In the genomic region with DNA sequence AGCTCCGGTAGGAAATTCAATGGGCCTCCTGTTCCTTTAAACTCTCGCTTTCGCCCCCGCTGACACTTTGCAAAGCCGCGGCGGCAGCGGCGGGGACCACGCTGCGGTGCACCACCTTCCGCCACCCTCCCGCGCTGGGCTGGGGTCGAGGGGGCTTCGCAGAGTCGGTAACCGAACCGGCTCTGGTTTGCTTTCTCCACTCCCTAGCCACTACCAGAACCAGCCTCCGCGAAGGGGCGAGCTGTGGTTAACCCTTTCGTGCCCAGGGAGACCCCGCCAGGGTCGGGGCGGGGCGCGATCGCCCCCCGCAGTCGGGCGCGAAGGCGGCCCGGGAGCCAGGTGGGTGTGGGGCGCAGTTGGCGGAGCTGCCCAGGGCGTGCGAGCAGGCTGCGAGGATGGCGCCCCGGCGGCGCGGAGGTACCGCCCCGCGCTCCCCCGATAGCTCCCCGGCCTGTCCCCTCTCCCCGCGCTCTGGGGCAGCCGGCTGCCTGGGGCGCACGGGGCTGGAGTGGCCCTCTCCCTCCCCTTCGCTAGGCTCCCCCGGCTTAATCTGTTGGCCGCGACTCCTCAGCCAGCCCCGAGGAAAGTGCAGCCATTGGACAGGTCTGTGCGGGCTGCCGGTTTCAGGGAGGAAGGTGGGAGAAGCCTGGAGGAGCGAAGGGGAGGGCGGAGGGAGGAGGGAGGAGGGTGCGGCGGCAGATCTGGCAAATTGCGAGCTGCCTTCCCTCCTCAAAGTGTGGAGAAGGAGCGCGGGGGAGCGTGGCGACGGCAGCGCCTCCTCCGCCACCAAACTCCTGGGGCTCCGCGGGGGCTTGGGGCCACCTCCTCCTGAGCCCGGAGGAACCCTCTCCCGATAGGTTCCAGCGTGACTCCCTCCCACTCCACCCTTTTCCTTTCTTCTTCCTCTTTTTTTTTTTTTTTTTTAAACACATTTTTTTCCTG, we compare ENCODE assay signal across 8 cellular contexts. TPM values are rescaled to one million over a fixed set of nuclear protein-coding genes. Genes with fewer than 3 reads are reported as not detected.
DNase-seq lines count a peak whose midpoint lies in the region; ATAC-seq and TF ChIP-seq lines count a peak whose summit lies in the region.

No MANE protein-coding gene starts in this region.

- no peaks in the 10 kb centered on the region for H3K9me3 ChIP-seq in parathyroid adenoma (ENCODE audit: control insufficient read depth, low read length)

- H3K4me1 ChIP-seq in parathyroid adenoma, result peaks cover 4% of the 10 kb centered on the region

- peak overlapping the region; percentile 91 for H3K27ac ChIP-seq in parathyroid adenoma

- intact Hi-C loops in left ventricle myocardium superior (cut with micrococcal nuclease), result no loop called here

- no peaks in the 10 kb centered on the region for H3K36me3 ChIP-seq in parathyroid adenoma (ENCODE audit: control insufficient read depth, insufficient read depth, low read length)

- peak overlapping the region; percentile 90 for H3K4me3 ChIP-seq in parathyroid adenoma (ENCODE audit: low read depth, low read length)

- H3K27me3 ChIP-seq in parathyroid adenoma (ENCODE audit: control insufficient read depth, insufficient read depth, low read length), result no peaks in the 10 kb centered on the region

- peak; percentile 88 for ATAC-seq in left ventricle myocardium superior

- TF ChIP-seq CTCF in parathyroid adenoma (IDR thresholded peaks at IDR 0.05) (no peak), GM13976 (IDR thresholded peaks at IDR 0.05; ENCODE audit: borderline replicate concordance, control extremely low read depth, extremely low read depth, insufficient read depth, missing control alignments) (no peak)

- peaks cover 7% of the 10 kb centered on the region for H3K79me2 ChIP-seq in parathyroid adenoma

- peak overlapping the region; percentile 85 for H2AFZ ChIP-seq in parathyroid adenoma

- peak overlapping the region; percentile 4 for H3K9ac ChIP-seq in parathyroid adenoma

- H3K4me2 ChIP-seq in parathyroid adenoma (ENCODE audit: low read length), result peak overlapping the region; percentile 90

- in situ Hi-C loops in KBM-7 (cut with MboI; ENCODE audit: low pct_unique_long_range_greater_than_20kb, low sequenced_read_pairs) (no loop called here), GM13976 (cut with MboI; ENCODE audit: low sequenced_read_pairs, unreplicated experiment) (no loop called here)

- DNase-seq in EL, result peak; percentile 0
- peak; percentile 93 for DNase-seq in KBM-7
- peak; percentile 92 for DNase-seq in amniotic epithelial cell (ENCODE audit: low read depth)
- DNase-seq in left ventricle myocardium superior, result peak; percentile 82
- no peak for DNase-seq in HCEC 1CT
- DNase-seq in stimulated activated naive CD4-positive, alpha-beta T cell (lab: John Stamatoyannopoulos, UW), result no peak
- DNase-seq in GM13976 (ENCODE audit: low spot score), result no peak

RNA-seq across cellular contexts. Expression of a gene that starts 0.5 kb away (rescaled TPM):
- total RNA-seq in left ventricle myocardium superior, result 12.4 TPM

Comparison
In these comparisons a context has a peak if more than half of its experiments do, and no peak if none do; other contexts are left out.
1. DNase-seq: peak in EL (single experiment), KBM-7 (single experiment), amniotic epithelial cell (single experiment) and left ventricle myocardium superior (single experiment); none in HCEC 1CT (single experiment), stimulated activated naive CD4-positive, alpha-beta T cell (0 of 6) and GM13976 (single experiment).